Comparison of ENCODE assay signal across 8 cellular contexts in genomic region chr21:33640697-33641338, GRCh38. TPM values are rescaled to one million over a fixed set of nuclear protein-coding genes. Genes with fewer than 3 reads are reported as not detected.
DNase-seq lines count a peak whose midpoint lies in the region; ATAC-seq and TF ChIP-seq lines count a peak whose summit lies in the region.

No MANE protein-coding gene starts in this region.

- TSS peak; percentile 73 for BruUV-seq in Caco-2 (replicated peaks; lab: Mats Ljungman, UMichigan)

- H3K4me3 Mint-ChIP-seq in Caco-2 (ENCODE audit: unreplicated experiment) = peak overlapping the region; percentile 75
- H3K4me3 Mint-ChIP-seq in stimulated activated naive CD8-positive, alpha-beta T cell treated with anti-CD3 and anti-CD28 coated beads, Interleukin-15, amount 100 ng/mL, for 72 hours = peak overlapping the region; percentile 82 to 97

- H3K27ac ChIP-seq in adrenal gland = peak overlapping the region; percentile 44 to 86 (median 84)

- TF ChIP-seq CTCF in Caco-2 (IDR thresholded peaks at IDR 0.05; ENCODE audit: insufficient read depth in 1 of 2, low read depth in 1 of 2, low read length in 1 of 2, severe bottlenecking in 1 of 2, unreplicated experiment in 1 of 2) = no peak
- TF ChIP-seq CTCF in adrenal gland (IDR thresholded peaks at IDR 0.05) = no peak

- intact Hi-C loops in Caco-2 (cut with micrococcal nuclease; ENCODE audit: unreplicated experiment) = loop anchor here (1.0 to 5.0 kb wide), 3 partner anchors 24 to 121 kb away; partner anchors contain the start of gene GART
- intact Hi-C loops in adrenal gland (cut with DNase I) = loop anchor here (5.0 to 10.0 kb wide), 3 partner anchors 174 to 261 kb away; no protein-coding TSS in a partner anchor

- no peaks in the 10 kb centered on the region for H3K9me3 ChIP-seq in Caco-2
- H3K9me3 ChIP-seq in adrenal gland (replicated peaks in 1 of 3) = no peaks in the 10 kb centered on the region

- no peak for TF ChIP-seq POLR2A in adrenal gland (IDR thresholded peaks at IDR 0.05)

- DNase-seq in Caco-2 = no peak
- no peak for DNase-seq in Jurkat, Clone E6-1 (ENCODE audit: low read depth, low spot score)
- peak in 3 of 7 donors; percentile 31 to 68 (median 35) for DNase-seq in adrenal gland
- DNase-seq in iris pigment epithelial cell (ENCODE audit: low read depth) = peak; percentile 45
- DNase-seq in stimulated activated naive CD8-positive, alpha-beta T cell treated with anti-CD3 and anti-CD28 coated beads, Interleukin-15, amount 100 ng/mL, for 72 hours = no peak

- no peak for ATAC-seq in stimulated activated naive CD8-positive, alpha-beta T cell treated with anti-CD3 and anti-CD28 coated beads, Interleukin-15, amount 100 ng/mL, for 72 hours
- ATAC-seq in HG03175 (IDR thresholded peaks at IDR 0.05; ENCODE audit: unreplicated experiment) (no peak), GM18858 (IDR thresholded peaks at IDR 0.05; ENCODE audit: unreplicated experiment) (no peak), HG02852 (IDR thresholded peaks at IDR 0.05; ENCODE audit: unreplicated experiment) (no peak)

- H3K27me3 ChIP-seq in Caco-2 (replicated peaks; ENCODE audit: control insufficient read depth, insufficient read depth, low read length) (no peaks in the 10 kb centered on the region), adrenal gland (no peaks in the 10 kb centered on the region)

- peaks cover 12% of the 10 kb centered on the region for H3K4me1 Mint-ChIP-seq in Caco-2 (ENCODE audit: low read depth, unreplicated experiment)
- H3K4me1 Mint-ChIP-seq in stimulated activated naive CD8-positive, alpha-beta T cell treated with anti-CD3 and anti-CD28 coated beads, Interleukin-15, amount 100 ng/mL, for 72 hours = peaks cover 22% of the 10 kb centered on the region

- CTCF ChIA-PET in Caco-2 (lab: Charles Lee) = interaction anchor here (0.5 kb wide), 1 partner anchor 233 kb away, joined by 3 read pairs; no protein-coding TSS in a partner anchor

- 23 to 28% (median 24%) methylated on average over 18 of the region's 18 CpGs for WGBS in adrenal gland, 4 donors

- no peaks in the 10 kb centered on the region for H3K36me3 ChIP-seq in Caco-2 (ENCODE audit: control insufficient read depth, insufficient read depth, low read length)
- no peaks in the 10 kb centered on the region for H3K36me3 ChIP-seq in adrenal gland (replicated peaks in 1 of 2)

- no peaks in the 10 kb centered on the region for H3K9me3 Mint-ChIP-seq in Caco-2 (ENCODE audit: unreplicated experiment)
- no peaks in the 10 kb centered on the region for H3K9me3 Mint-ChIP-seq in stimulated activated naive CD8-positive, alpha-beta T cell treated with anti-CD3 and anti-CD28 coated beads, Interleukin-15, amount 100 ng/mL, for 72 hours

- peak overlapping the region; percentile 68 for H3K4me3 ChIP-seq in Caco-2 (ENCODE audit: low read depth, low read length)
- H3K4me3 ChIP-seq in Jurkat, Clone E6-1 (ENCODE audit: low read length) = peak overlapping the region; percentile 92
- H3K4me3 ChIP-seq in adrenal gland = peak overlapping the region in 3 of 4 donors; percentile 29 to 96 (median 67)

- H3K4me1 ChIP-seq in Caco-2 (peaks cover 11% of the 10 kb centered on the region), adrenal gland (replicated peaks in 1 of 2) (peaks cover 12 to 26% of the 10 kb centered on the region in 2 donors)

- H3K27ac Mint-ChIP-seq in Caco-2 (ENCODE audit: unreplicated experiment) = peak overlapping the region; percentile 91
- H3K27ac Mint-ChIP-seq in stimulated activated naive CD8-positive, alpha-beta T cell treated with anti-CD3 and anti-CD28 coated beads, Interleukin-15, amount 100 ng/mL, for 72 hours = peak overlapping the region; percentile 98

- H3K27me3 Mint-ChIP-seq in Caco-2 (ENCODE audit: insufficient read depth, unreplicated experiment) = no peaks in the 10 kb centered on the region
- peaks cover 21% of the 10 kb centered on the region for H3K27me3 Mint-ChIP-seq in stimulated activated naive CD8-positive, alpha-beta T cell treated with anti-CD3 and anti-CD28 coated beads, Interleukin-15, amount 100 ng/mL, for 72 hours

- H3K36me3 Mint-ChIP-seq in Caco-2 (ENCODE audit: insufficient read depth, unreplicated experiment) = peaks cover 25% of the 10 kb centered on the region

- POLR2A ChIA-PET in Caco-2 (lab: Charles Lee) = no interaction called here

RNA-seq across cellular contexts. Expression of gene CRYZL1, which starts 0.7 kb away (rescaled TPM):
- 26.6 and 29.1 TPM in 2 replicates for total RNA-seq in Caco-2 (2022)
- 47.6 TPM for polyA plus RNA-seq in Jurkat, Clone E6-1 (2012; ENCODE audit: insufficient read depth, insufficient read length)
- 10 to 100 TPM; 14.0 to 37.4 (median 25.2) TPM for total RNA-seq in adrenal gland
- polyA plus RNA-seq in adrenal gland = 10 to 100 TPM; 35.8 to 69.5 (median 39.0) TPM

RNA-seq across cellular contexts. Expression of gene ITSN1, which starts 1.5 kb away (rescaled TPM):
- total RNA-seq in Caco-2 (2022) (88.5 and 98.4 TPM in 2 replicates), adrenal gland (10 to 100 TPM; 31.6 to 60.5 (median 42.4) TPM)
- 17.8 TPM for polyA plus RNA-seq in Jurkat, Clone E6-1 (2012; ENCODE audit: insufficient read depth, insufficient read length)
- 10 to 100 TPM; 20.0 to 39.7 (median 34.7) TPM for polyA plus RNA-seq in adrenal gland

RNA-seq across cellular contexts. Expression of gene DONSON, which starts 52.3 kb away (rescaled TPM):
- total RNA-seq in Caco-2 (2022) = 36.2 and 36.4 TPM in 2 replicates
- 48.3 TPM for polyA plus RNA-seq in Jurkat, Clone E6-1 (2012; ENCODE audit: insufficient read depth, insufficient read length)
- total RNA-seq in adrenal gland = 1 to 10 TPM; 3.3 to 7.7 (median 4.6) TPM
- 10 to 100 TPM in 2 of 3 donors, 1 to 10 TPM in 1; 8.2 to 34.3 (median 12.1) TPM for polyA plus RNA-seq in adrenal gland
